In genomic region chr10:89332092-89332633, GRCh38 we compare ENCODE assay signal across 8 cellular contexts. TPM values are rescaled to one million over a fixed set of nuclear protein-coding genes. Genes with fewer than 3 reads are reported as not detected.
DNase-seq lines count a peak whose midpoint lies in the region; ATAC-seq, FAIRE-seq and TF ChIP-seq lines count a peak whose summit lies in the region.

No MANE protein-coding gene starts in this region.

- H3K79me2 ChIP-seq in mammary epithelial cell (ENCODE audit: insufficient read depth, low read length): no peaks in the 10 kb centered on the region
- no peaks in the 10 kb centered on the region for H3K79me2 ChIP-seq in HepG2 (ENCODE audit: insufficient read depth, low read length)

- peak overlapping the region in 2 of 3 experiments; percentile 17 to 18 for H3K4me3 ChIP-seq in mammary epithelial cell (replicated peaks in 1 of 3; ENCODE audit: insufficient read depth in 1 of 3, low read depth in 2 of 3, low read length in 3 of 3)
- H3K4me3 ChIP-seq in HepG2 (replicated peaks in 1 of 3; ENCODE audit: insufficient read depth in 1 of 3, low read depth in 2 of 3, low read length in 3 of 3): peak overlapping the region; percentile 42 to 55 (median 47); a peak in 5 of 6 replicates

- H3K27me3 ChIP-seq in mammary epithelial cell (ENCODE audit: insufficient read depth, low read length): no peaks in the 10 kb centered on the region
- no peaks in the 10 kb centered on the region for H3K27me3 ChIP-seq in HepG2 (ENCODE audit: control insufficient read depth in 1 of 2, insufficient read depth in 2 of 2, low read length in 2 of 2)

- dilution Hi-C loops in mammary epithelial cell (cut with HindIII; ENCODE audit: low sequenced_read_pairs): no loop called here

- no peak for TF ChIP-seq RAD21 in HepG2 (CRISPR knock-in tag; IDR thresholded peaks at IDR 0.05)

- H3K4me1 ChIP-seq in mammary epithelial cell (ENCODE audit: insufficient read depth, low read length) (peaks cover 37% of the 10 kb centered on the region), HepG2 (ENCODE audit: insufficient read depth, low read length) (peaks cover 54% of the 10 kb centered on the region)

- no peaks in the 10 kb centered on the region for H3K36me3 ChIP-seq in mammary epithelial cell (ENCODE audit: insufficient read depth, low read length)
- no peaks in the 10 kb centered on the region for H3K36me3 ChIP-seq in HepG2 (replicated peaks in 1 of 2; ENCODE audit: control insufficient read depth in 1 of 2, insufficient read depth in 2 of 2, low read length in 2 of 2)

- TF ChIP-seq EP300 in HepG2 (IDR thresholded peaks at IDR 0.05; ENCODE audit: low read depth in 2 of 2, low read length in 2 of 2) (no peak), HepG2 (CRISPR knock-in tag; IDR thresholded peaks at IDR 0.05; ENCODE audit: borderline replicate concordance) (no peak)

- peak overlapping the region; percentile 69 for H3K4me2 ChIP-seq in mammary epithelial cell (ENCODE audit: insufficient read depth, low read depth, low read length)
- H3K4me2 ChIP-seq in HepG2 (ENCODE audit: low read depth, low read length): peak overlapping the region; percentile 69

- 42% methylated on average over 6 of the region's 6 CpGs for WGBS in mammary epithelial cell (ENCODE audit: low coverage, missing lambda C conversion rate)
- WGBS in HepG2 (ENCODE audit: low lambda C conversion rate): 2% methylated on average over 6 of the region's 6 CpGs

- DNase-seq in DMS79 treated with DMSO at 0.1 percent for 48 hours (lab: John Stamatoyannopoulos, UW) (peak; percentile 38), DMS79 (lab: John Stamatoyannopoulos, UW) (no peak), NOMO-1 treated with DMSO at 0.1 percent for 48 hours (lab: John Stamatoyannopoulos, UW; ENCODE audit: unreplicated experiment) (peak; percentile 60), mammary epithelial cell (peak; percentile 45), HepG2 (ENCODE audit: low spot score) (peak; percentile 41), substantia nigra (lab: John Stamatoyannopoulos, UW) (peak in 2 of 49 donors; percentile 19), NCI-H2227 treated with DMSO at 0.1 percent for 48 hours (lab: John Stamatoyannopoulos, UW) (no peak)

- H3K27ac ChIP-seq in mammary epithelial cell (ENCODE audit: insufficient read depth, low read depth, low read length) (no peak overlapping the region), HepG2 (ENCODE audit: extremely low read length, insufficient read depth, low read length) (peak overlapping the region; percentile 58), substantia nigra (ENCODE audit: low read depth, low read length, poor library complexity, severe bottlenecking) (peak overlapping the region; percentile 63)

- H2AFZ ChIP-seq in mammary epithelial cell (ENCODE audit: low read depth, low read length): peak overlapping the region; percentile 81
- H2AFZ ChIP-seq in HepG2 (ENCODE audit: low read length): peak overlapping the region; percentile 88

- peak; percentile 75 for FAIRE-seq in HepG2 (lab: Jason Lieb, UNC)

- in situ Hi-C loops in mammary epithelial cell (cut with MboI; ENCODE audit: low sequenced_read_pairs in 2 of 2): no loop called here
- in situ Hi-C loops in HepG2 (cut with HindIII; ENCODE audit: extremely low pct_ligation_motif_present, low pct_unique_long_range_greater_than_20kb): no loop called here

- intact Hi-C loops in mammary epithelial cell (cut with micrococcal nuclease): no loop called here
- intact Hi-C loops in HepG2 (cut with micrococcal nuclease; ENCODE audit: unreplicated experiment): no loop called here

- no peak for TF ChIP-seq POLR2A in HepG2 (IDR thresholded peaks at IDR 0.05; ENCODE audit: insufficient read depth in 1 of 2, low read depth in 2 of 2, low read length in 2 of 2)

- peak; percentile 47 for ATAC-seq in HG02759 (IDR thresholded peaks at IDR 0.05; ENCODE audit: unreplicated experiment)
- ATAC-seq in HepG2: peak; percentile 75

- CTCF ChIA-PET in mammary epithelial cell (lab: Charles Lee; ENCODE audit: low non-redundant PET) (no interaction called here), HepG2 (lab: Yijun Ruan, JAX; ENCODE audit: low intra/inter-chr PET ratio, low total read pairs) (no interaction called here)

- POLR2A ChIA-PET in HepG2 (lab: Yijun Ruan, JAX): interaction anchor here (1.2 to 1.7 kb wide), 4 partner anchors 15 to 314 kb away, joined by 3 to 8 read pairs (median 4); no protein-coding TSS in a partner anchor

- H3K9me3 ChIP-seq in mammary epithelial cell (replicated peaks; ENCODE audit: insufficient read depth, low read length) (no peaks in the 10 kb centered on the region), HepG2 (ENCODE audit: low read length) (no peaks in the 10 kb centered on the region)

- H3K9ac ChIP-seq in mammary epithelial cell (ENCODE audit: insufficient read depth, low read length) (no peak overlapping the region), HepG2 (ENCODE audit: insufficient read depth, low read depth, low read length) (peak overlapping the region; percentile 45)

- TF ChIP-seq CTCF in mammary epithelial cell (conservative IDR thresholded peaks at IDR 0.05 in 1 of 2, IDR thresholded peaks at IDR 0.05 in 1 of 2; ENCODE audit: extremely low read depth in 1 of 2, insufficient read depth in 1 of 2, low read depth in 1 of 2, low read length in 2 of 2) (no peak), HepG2 (CRISPR knock-in tag; IDR thresholded peaks at IDR 0.05) (no peak)

- H4K20me1 ChIP-seq in mammary epithelial cell (ENCODE audit: insufficient read depth, low read length): no peaks in the 10 kb centered on the region
- H4K20me1 ChIP-seq in HepG2 (ENCODE audit: insufficient read depth, low read length): no peaks in the 10 kb centered on the region

- BruUV-seq in mammary epithelial cell (replicated peaks; lab: Mats Ljungman, UMichigan) (no TSS peak), HepG2 (replicated peaks; lab: Mats Ljungman, UMichigan) (TSS peak; percentile 53)

RNA-seq across cellular contexts. Expression of gene IFIT3, which starts 4.4 kb away (rescaled TPM):
- 1 to 10 TPM; 2.5 to 3.6 TPM for total RNA-seq in mammary epithelial cell
- polyA plus RNA-seq in mammary epithelial cell: 2.2 TPM
- 0.67 TPM for polyA minus RNA-seq in mammary epithelial cell
- total RNA-seq in HepG2 (2016; rRNA removed; fragmentation: Illumina TruSeq; extraction: Trizol): 3.1 and 4.3 TPM in 2 replicates
- 0.71 TPM in 2 replicates for total RNA-seq in HepG2 (2016; cell fraction: cytosol; rRNA removed; fragmentation: Illumina TruSeq; extraction: Trizol; ENCODE audit: low read depth)
- total RNA-seq in HepG2 (2016; cell fraction: insoluble cytoplasmic fraction; rRNA removed; fragmentation: Illumina TruSeq; extraction: Trizol): 3.0 and 4.6 TPM in 2 replicates
- 1.6 and 1.7 TPM in 2 replicates for total RNA-seq in HepG2 (2016; cell fraction: membrane; rRNA removed; fragmentation: Illumina TruSeq; extraction: Trizol)
- 1.6 TPM in 2 replicates for total RNA-seq in HepG2 (2016; cell fraction: nucleus; rRNA removed; fragmentation: Illumina TruSeq; extraction: Trizol)
- polyA plus RNA-seq in HepG2 (2011; rRNA removed): 0.48 and 0.56 TPM in 2 replicates
- polyA plus RNA-seq in HepG2 (2011; cell fraction: cytosol; rRNA removed): 0.40 and 0.67 TPM in 2 replicates
- polyA plus RNA-seq in HepG2 (2011; cell fraction: nucleus; rRNA removed): 0.07 and 0.08 TPM in 2 replicates
- polyA plus RNA-seq in HepG2 (2012): 1.1 and 1.5 TPM in 2 replicates
- 0.34 and 0.44 TPM in 2 replicates for polyA plus RNA-seq in HepG2 (2016; cell fraction: cytosol; fragmentation: Illumina TruSeq; extraction: Trizol; ENCODE audit: low read depth)
- 2.9 and 3.4 TPM in 2 replicates for polyA plus RNA-seq in HepG2 (2016; cell fraction: insoluble cytoplasmic fraction; fragmentation: Illumina TruSeq; extraction: Trizol; ENCODE audit: low read depth)
- polyA plus RNA-seq in HepG2 (2016; cell fraction: membrane; fragmentation: Illumina TruSeq; extraction: Trizol; ENCODE audit: low read depth): 0.82 and 0.90 TPM in 2 replicates
- polyA plus RNA-seq in HepG2 (2016; cell fraction: nucleus; fragmentation: Illumina TruSeq; extraction: Trizol; ENCODE audit: insufficient read depth, low read depth): 1.1 and 1.6 TPM in 2 replicates
- polyA minus RNA-seq in HepG2 (2011; rRNA and poly(A)+ RNA removed; ENCODE audit: low replicate concordance): 0.16 and 2.1 TPM in 2 replicates
- polyA minus RNA-seq in HepG2 (2011; cell fraction: cytosol; rRNA and poly(A)+ RNA removed): 0.88 and 0.99 TPM in 2 replicates
- 0.26 and 0.99 TPM in 2 replicates for polyA minus RNA-seq in HepG2 (2011; cell fraction: nucleus; rRNA and poly(A)+ RNA removed)

RNA-seq across cellular contexts. Expression of gene IFIT2, which starts 30.3 kb away (rescaled TPM):
- total RNA-seq in mammary epithelial cell (1 to 10 TPM; 1.1 to 1.2 TPM), HepG2 (2016; rRNA removed; fragmentation: Illumina TruSeq; extraction: Trizol) (0.15 and 0.27 TPM in 2 replicates)
- polyA plus RNA-seq in mammary epithelial cell (0.41 TPM), HepG2 (2011; rRNA removed) (0.04 and 0.07 TPM in 2 replicates)
- not detected for polyA minus RNA-seq in mammary epithelial cell
- total RNA-seq in HepG2 (2016; cell fraction: cytosol; rRNA removed; fragmentation: Illumina TruSeq; extraction: Trizol; ENCODE audit: low read depth): 0.10 TPM in 1 of 2 replicates, not detected in the other
- total RNA-seq in HepG2 (2016; cell fraction: insoluble cytoplasmic fraction; rRNA removed; fragmentation: Illumina TruSeq; extraction: Trizol): 0.22 and 0.31 TPM in 2 replicates
- total RNA-seq in HepG2 (2016; cell fraction: membrane; rRNA removed; fragmentation: Illumina TruSeq; extraction: Trizol): 0.07 and 0.12 TPM in 2 replicates
- not detected in 2 replicates for total RNA-seq in HepG2 (2016; cell fraction: nucleus; rRNA removed; fragmentation: Illumina TruSeq; extraction: Trizol)
- 0.04 TPM in 2 replicates for polyA plus RNA-seq in HepG2 (2011; cell fraction: cytosol; rRNA removed)
- polyA plus RNA-seq in HepG2 (2011; cell fraction: nucleus; rRNA removed): 0.03 TPM in 1 of 2 replicates, not detected in the other
- 0.08 and 0.11 TPM in 2 replicates for polyA plus RNA-seq in HepG2 (2012)
- polyA plus RNA-seq in HepG2 (2016; cell fraction: cytosol; fragmentation: Illumina TruSeq; extraction: Trizol; ENCODE audit: low read depth): 0.06 TPM in 1 of 2 replicates, not detected in the other
- polyA plus RNA-seq in HepG2 (2016; cell fraction: insoluble cytoplasmic fraction; fragmentation: Illumina TruSeq; extraction: Trizol; ENCODE audit: low read depth): 0.12 and 0.26 TPM in 2 replicates
- 0.07 TPM in 1 of 2 replicates, not detected in the other for polyA plus RNA-seq in HepG2 (2016; cell fraction: membrane; fragmentation: Illumina TruSeq; extraction: Trizol; ENCODE audit: low read depth)
- polyA plus RNA-seq in HepG2 (2016; cell fraction: nucleus; fragmentation: Illumina TruSeq; extraction: Trizol; ENCODE audit: insufficient read depth, low read depth): 0.40 TPM in 1 of 2 replicates, not detected in the other
- polyA minus RNA-seq in HepG2 (2011; rRNA and poly(A)+ RNA removed; ENCODE audit: low replicate concordance): 1.7 TPM in 1 of 2 replicates, not detected in the other
- polyA minus RNA-seq in HepG2 (2011; cell fraction: cytosol; rRNA and poly(A)+ RNA removed): not detected in 2 replicates
- 0.12 TPM in 1 of 2 replicates, not detected in the other for polyA minus RNA-seq in HepG2 (2011; cell fraction: nucleus; rRNA and poly(A)+ RNA removed)

RNA-seq across cellular contexts. Expression of gene IFIT1B, which starts 45.7 kb away (rescaled TPM):
- total RNA-seq in mammary epithelial cell (not detected), HepG2 (2016; rRNA removed; fragmentation: Illumina TruSeq; extraction: Trizol) (not detected in 2 replicates)
- polyA plus RNA-seq in mammary epithelial cell (not detected), HepG2 (2011; rRNA removed) (not detected in 2 replicates)
- not detected for polyA minus RNA-seq in mammary epithelial cell
- not detected in 2 replicates for total RNA-seq in HepG2 (2016; cell fraction: cytosol; rRNA removed; fragmentation: Illumina TruSeq; extraction: Trizol; ENCODE audit: low read depth)
- not detected in 2 replicates for total RNA-seq in HepG2 (2016; cell fraction: insoluble cytoplasmic fraction; rRNA removed; fragmentation: Illumina TruSeq; extraction: Trizol)
- total RNA-seq in HepG2 (2016; cell fraction: membrane; rRNA removed; fragmentation: Illumina TruSeq; extraction: Trizol): not detected in 2 replicates
- total RNA-seq in HepG2 (2016; cell fraction: nucleus; rRNA removed; fragmentation: Illumina TruSeq; extraction: Trizol): not detected in 2 replicates
- polyA plus RNA-seq in HepG2 (2011; cell fraction: cytosol; rRNA removed): not detected in 2 replicates
- polyA plus RNA-seq in HepG2 (2011; cell fraction: nucleus; rRNA removed): not detected in 2 replicates
- not detected in 2 replicates for polyA plus RNA-seq in HepG2 (2012)
- not detected in 2 replicates for polyA plus RNA-seq in HepG2 (2016; cell fraction: cytosol; fragmentation: Illumina TruSeq; extraction: Trizol; ENCODE audit: low read depth)
- polyA plus RNA-seq in HepG2 (2016; cell fraction: insoluble cytoplasmic fraction; fragmentation: Illumina TruSeq; extraction: Trizol; ENCODE audit: low read depth): not detected in 2 replicates
- not detected in 2 replicates for polyA plus RNA-seq in HepG2 (2016; cell fraction: membrane; fragmentation: Illumina TruSeq; extraction: Trizol; ENCODE audit: low read depth)
- polyA plus RNA-seq in HepG2 (2016; cell fraction: nucleus; fragmentation: Illumina TruSeq; extraction: Trizol; ENCODE audit: insufficient read depth, low read depth): not detected in 2 replicates
- polyA minus RNA-seq in HepG2 (2011; rRNA and poly(A)+ RNA removed; ENCODE audit: low replicate concordance): not detected in 2 replicates
- polyA minus RNA-seq in HepG2 (2011; cell fraction: cytosol; rRNA and poly(A)+ RNA removed): not detected in 2 replicates
- not detected in 2 replicates for polyA minus RNA-seq in HepG2 (2011; cell fraction: nucleus; rRNA and poly(A)+ RNA removed)

Comparison
In these comparisons a context has a peak if more than half of its experiments do, and no peak if none do; other contexts are left out.
1. DNase-seq: peak in DMS79 treated with DMSO at 0.1 percent for 48 hours (single experiment), NOMO-1 treated with DMSO at 0.1 percent for 48 hours (single experiment), mammary epithelial cell (single experiment) and HepG2 (single experiment); none in DMS79 (single experiment) and NCI-H2227 treated with DMSO at 0.1 percent for 48 hours (single experiment).